Comparison of ENCODE assay signal across 21 cellular contexts in the genomic region with DNA sequence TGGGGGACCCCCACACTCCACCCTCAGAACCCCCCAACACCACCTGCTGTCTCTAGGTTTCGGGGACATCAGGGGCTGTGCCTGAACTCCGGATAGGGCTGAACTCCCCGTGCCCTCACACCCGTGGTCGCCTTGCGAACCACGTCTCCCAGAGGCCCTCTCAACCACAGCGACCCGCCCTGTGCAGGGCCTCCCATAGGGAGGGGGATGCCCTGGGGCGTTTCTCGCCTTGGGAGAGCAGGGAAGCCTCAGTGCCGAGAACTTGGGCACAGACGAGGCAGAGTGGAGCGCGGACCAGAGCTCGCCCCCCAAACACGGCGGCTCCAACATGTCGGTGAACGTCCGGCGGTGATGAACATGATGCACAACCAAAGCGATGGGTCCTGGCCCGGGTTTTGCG. TPM values are rescaled to one million over a fixed set of nuclear protein-coding genes. Genes with fewer than 3 reads are reported as not detected.
"Had no signal": no experiment of that assay in that cellular context is flagged by ENCODE, and none has a peak within 500 bp of the region (broad histone marks: within the 10 kb centered on the region; RNA-seq: fewer than 3 reads in every experiment).

No MANE protein-coding gene starts in this region.

- H3K9me3 ChIP-seq: SJCRH30 had no signal

- ATAC-seq: PC-3, SK-N-SH treated with all-trans-retinoic acid at 6 μM for 48 hours had no signal

- H3K4me1 ChIP-seq: SJCRH30 had no signal

- H3K4me3 ChIP-seq: K562, SJCRH30 had no signal

- H3K36me3 ChIP-seq: SJCRH30 had no signal

- H3K27ac ChIP-seq: HL-60, SJCRH30 had no signal

- DNase-seq: NCI-H1092, NCI-H187, NCI-H2029, NCI-H2081 treated with DMSO at 0.1 percent for 48 hours, NCI-H2171, NCI-H226, NCI-H446, NCI-H510A, NCI-H524 treated with DMSO at 0.1 percent for 48 hours, NCI-H774, SHP77 treated with DMSO at 0.1 percent for 48 hours, SJCRH30 had no signal

RNA-seq across cellular contexts. Expression of a gene that starts 6.7 kb away (rescaled TPM):
- total RNA-seq: LHCN-M2; MCF 10A; OCI-LY7; PC-3; SJCRH30; T-helper 1 cell treated with Interleukin-12 subunit alpha and Interleukin-12 subunit beta and Interleukin-4 antibody, amounts not matched to agents 30 ng/mL and 1 ng/mL, for 36 hours had no signal
- polyA plus RNA-seq: IgD-negative memory B cell had no signal
